ENCODE assay signal across 22 cellular contexts in the genomic region with DNA sequence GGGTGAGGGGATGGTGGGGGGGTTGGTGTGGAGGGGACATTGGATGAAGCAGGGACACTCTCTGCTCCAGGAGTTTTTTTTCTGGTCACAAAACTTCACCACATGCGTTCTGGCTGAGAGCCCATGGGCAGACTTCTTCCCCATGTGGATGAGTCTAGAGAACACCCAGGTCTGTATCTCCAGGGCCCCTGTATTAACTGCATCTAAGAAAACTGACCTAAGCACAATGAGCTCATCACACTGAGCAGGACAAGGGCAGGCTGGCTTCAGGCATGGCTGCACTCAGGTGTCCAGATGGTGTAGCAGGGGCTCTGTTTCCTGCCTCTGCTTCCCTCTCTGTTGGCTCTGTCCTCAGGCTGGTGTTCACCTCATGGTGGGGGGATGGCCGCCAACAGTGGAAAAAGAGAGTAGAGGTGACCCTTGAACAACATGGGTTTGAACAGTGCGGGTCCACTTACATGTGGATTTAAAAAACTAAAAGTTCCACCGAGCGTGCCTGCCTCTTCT.
"Had no signal": no experiment of that assay in that cellular context is flagged by ENCODE, and none has a peak within 500 bp of the region (broad histone marks: within the 10 kb centered on the region; RNA-seq: fewer than 3 reads in every experiment).

No MANE protein-coding gene starts in this region.

- H3K36me3 ChIP-seq: brain microvascular endothelial cell, cardiac muscle cell had no signal

- H3K4me3 ChIP-seq: cardiac muscle cell had no signal

- ATAC-seq: activated CD8-positive, alpha-beta memory T cell treated with anti-CD3 and anti-CD28 coated beads, Interleukin-2, amount 10 ng/mL, durations not matched to agents 7 days and 5 days; T-helper 17 cell had no signal

- H3K9me3 Mint-ChIP-seq: activated T-helper 1 cell treated with anti-CD3 and anti-CD28 coated beads, Interleukin-12 subunit alpha, Interleukin-12 subunit beta, Interleukin-2, Interleukin-4 antibody, amounts not matched to agents 30 ng/mL and 10 ng/mL and 1 ng/mL, durations not matched to agents 14 hours and 24 hours and 36 hours had no signal

- H3K27me3 Mint-ChIP-seq: activated CD4-positive, alpha-beta T cell treated with anti-CD3 and anti-CD28 coated beads, Interleukin-2, amount 10 ng/mL, durations not matched to agents 24 days and 14 days; activated CD8-positive, alpha-beta memory T cell treated with anti-CD3 and anti-CD28 coated beads, Interleukin-2, amount 10 ng/mL, durations not matched to agents 7 days and 5 days had no signal

- H3K27ac Mint-ChIP-seq: activated B cell treated with CpG ODN at 0.5 μM for 24 hours; activated CD4-positive, alpha-beta T cell treated with anti-CD3 and anti-CD28 coated beads, Interleukin-2, amount 10 ng/mL, durations not matched to agents 24 days and 14 days; activated CD8-positive, alpha-beta memory T cell treated with anti-CD3 and anti-CD28 coated beads, Interleukin-2, amount 10 ng/mL, durations not matched to agents 7 days and 5 days; activated naive CD4-positive, alpha-beta T cell treated with anti-CD3 and anti-CD28 coated beads, Interleukin-2, amount 50 U/mL, for 24 hours; activated T-cell treated with anti-CD3 and anti-CD28 coated beads, Interleukin-2, amount 50 U/mL, for 24 hours; activated T-helper 1 cell treated with anti-CD3 and anti-CD28 coated beads, Interleukin-12 subunit alpha, Interleukin-12 subunit beta, Interleukin-2, Interleukin-4 antibody, amounts not matched to agents 30 ng/mL and 10 ng/mL and 1 ng/mL, durations not matched to agents 14 hours and 24 hours and 36 hours; T-helper 17 cell had no signal

- H3K4me1 Mint-ChIP-seq: activated B cell treated with CpG ODN at 0.5 μM for 24 hours; activated CD4-positive, alpha-beta T cell treated with anti-CD3 and anti-CD28 coated beads, Interleukin-2, amount 10 ng/mL, durations not matched to agents 24 days and 14 days; activated CD8-positive, alpha-beta memory T cell treated with anti-CD3 and anti-CD28 coated beads, Interleukin-2, amount 10 ng/mL, durations not matched to agents 7 days and 5 days; activated naive CD4-positive, alpha-beta T cell treated with anti-CD3 and anti-CD28 coated beads, Interleukin-2, amount 50 U/mL, for 24 hours; T-helper 17 cell had no signal

- H3K4me3 Mint-ChIP-seq: activated B cell treated with CpG ODN at 0.5 μM for 24 hours; activated CD4-positive, alpha-beta T cell treated with anti-CD3 and anti-CD28 coated beads, Interleukin-2, amount 10 ng/mL, durations not matched to agents 24 days and 14 days; activated CD8-positive, alpha-beta memory T cell treated with anti-CD3 and anti-CD28 coated beads, Interleukin-2, amount 10 ng/mL, durations not matched to agents 7 days and 5 days; activated naive CD4-positive, alpha-beta T cell treated with anti-CD3 and anti-CD28 coated beads, Interleukin-2, amount 50 U/mL, for 24 hours; activated T-cell treated with anti-CD3 and anti-CD28 coated beads, Interleukin-2, amount 50 U/mL, for 24 hours; activated T-helper 1 cell treated with anti-CD3 and anti-CD28 coated beads, Interleukin-12 subunit alpha, Interleukin-12 subunit beta, Interleukin-2, Interleukin-4 antibody, amounts not matched to agents 30 ng/mL and 10 ng/mL and 1 ng/mL, durations not matched to agents 14 hours and 24 hours and 36 hours; T-helper 17 cell had no signal

- H3K36me3 Mint-ChIP-seq: activated CD8-positive, alpha-beta memory T cell treated with anti-CD3 and anti-CD28 coated beads, Interleukin-2, amount 10 ng/mL, durations not matched to agents 7 days and 5 days; activated naive CD4-positive, alpha-beta T cell treated with anti-CD3 and anti-CD28 coated beads, Interleukin-2, amount 50 U/mL, for 24 hours had no signal

- H3K27me3 ChIP-seq: brain microvascular endothelial cell, cardiac muscle cell had no signal

- DNase-seq: activated B cell treated with CpG ODN at 0.5 μM for 24 hours; activated CD4-positive, alpha-beta T cell treated with anti-CD3 and anti-CD28 coated beads for 1 hour; activated CD4-positive, alpha-beta T cell treated with anti-CD3 and anti-CD28 coated beads, Interleukin-2, amount 10 ng/mL, durations not matched to agents 24 days and 14 days; activated CD4-positive, alpha-beta T cell treated with anti-CD3 and anti-CD28 coated beads, Interleukin-2, amount 50 U/mL, for 48 hours; activated CD8-positive, alpha-beta memory T cell treated with anti-CD3 and anti-CD28 coated beads, Interleukin-2, amount 10 ng/mL, durations not matched to agents 7 days and 5 days; activated effector memory CD4-positive, alpha-beta T cell treated with Interleukin-2 at 50 U/mL for 16 hours; activated naive CD4-positive, alpha-beta T cell; activated T-cell treated with anti-CD3 and anti-CD28 coated beads, Interleukin-2, amount 50 U/mL, for 24 hours; brain microvascular endothelial cell; Karpas-422; MM.1S; NCI-H1105 treated with DMSO at 0.1 percent for 48 hours; NCI-H1436 treated with DMSO at 0.1 percent for 48 hours; NCI-H187; NCI-H2081; NCI-H524; SHP77 treated with DMSO at 0.1 percent for 48 hours; T-helper 17 cell; T1000 had no signal

- H3K27ac ChIP-seq: brain microvascular endothelial cell, cardiac muscle cell had no signal
